ENCODE assay signal across 20 cellular contexts in genomic region chrX:63330681-63331080, GRCh38. TPM values are rescaled to one million over a fixed set of nuclear protein-coding genes. Genes with fewer than 3 reads are reported as not detected.
DNase-seq lines count a peak whose midpoint lies in the region; ATAC-seq and TF ChIP-seq lines count a peak whose summit lies in the region.
"Had no signal": no experiment of that assay in that cellular context is flagged by ENCODE, and none has a peak within 500 bp of the region (broad histone marks: within the 10 kb centered on the region; RNA-seq: fewer than 3 reads in every experiment).

No MANE protein-coding gene starts in this region.

- H3K4me1 Mint-ChIP-seq in activated CD4-positive, alpha-beta T cell treated with anti-CD3 and anti-CD28 coated beads, Interleukin-2, amount 10 ng/mL, durations not matched to agents 7 days and 5 days: no peaks in the 10 kb centered on the region
- H3K4me1 Mint-ChIP-seq in activated T-helper 1 cell treated with anti-CD3 and anti-CD28 coated beads, Interleukin-12 subunit alpha, Interleukin-12 subunit beta, Interleukin-2, Interleukin-4 antibody, amounts not matched to agents 30 ng/mL and 10 ng/mL and 1 ng/mL, durations not matched to agents 14 hours and 24 hours and 36 hours (ENCODE audit: low read depth): no peaks in the 10 kb centered on the region
- H3K4me1 Mint-ChIP-seq: activated naive CD8-positive, alpha-beta T cell treated with anti-CD3 and anti-CD28 coated beads, Interleukin-2, amount 10 ng/mL, durations not matched to agents 7 days and 5 days had no signal

- dilution Hi-C loops in mammary epithelial cell (cut with HindIII; ENCODE audit: low sequenced_read_pairs): no loop called here

- 51% methylated on average over 8 of the region's 8 CpGs for WGBS in mammary epithelial cell (ENCODE audit: low coverage, missing lambda C conversion rate)

- H3K27me3 Mint-ChIP-seq in activated CD4-positive, alpha-beta T cell treated with anti-CD3 and anti-CD28 coated beads, Interleukin-2, amount 10 ng/mL, durations not matched to agents 7 days and 5 days: no peaks in the 10 kb centered on the region
- no peaks in the 10 kb centered on the region for H3K27me3 Mint-ChIP-seq in activated T-helper 1 cell treated with anti-CD3 and anti-CD28 coated beads, Interleukin-12 subunit alpha, Interleukin-12 subunit beta, Interleukin-2, Interleukin-4 antibody, amounts not matched to agents 30 ng/mL and 10 ng/mL and 1 ng/mL, durations not matched to agents 14 hours and 24 hours and 36 hours (ENCODE audit: insufficient read depth)
- H3K27me3 Mint-ChIP-seq: activated naive CD8-positive, alpha-beta T cell treated with anti-CD3 and anti-CD28 coated beads, Interleukin-2, amount 10 ng/mL, durations not matched to agents 7 days and 5 days had no signal

- peak overlapping the region; percentile 40 for H3K27ac ChIP-seq in mammary epithelial cell (ENCODE audit: insufficient read depth, low read depth, low read length)
- no peak overlapping the region for H3K27ac ChIP-seq in lower lobe of right lung
- H3K27ac ChIP-seq: A549, cardiac muscle cell, uterus had no signal

- CTCF ChIA-PET in activated CD4-positive, alpha-beta T cell treated with anti-CD3 and anti-CD28 coated beads, Interleukin-2, amount 10 ng/mL, durations not matched to agents 7 days and 5 days (lab: Charles Lee): no interaction called here
- CTCF ChIA-PET in mammary epithelial cell (lab: Charles Lee; ENCODE audit: low non-redundant PET): no interaction called here

- in situ Hi-C loops in mammary epithelial cell (cut with MboI; ENCODE audit: low sequenced_read_pairs in 2 of 2): no loop called here

- H3K4me1 ChIP-seq in mammary epithelial cell (ENCODE audit: insufficient read depth, low read length) (peaks cover 4% of the 10 kb centered on the region), lower lobe of right lung (no peaks in the 10 kb centered on the region)
- H3K4me1 ChIP-seq: A549, uterus had no signal

- no peak overlapping the region for H3K4me3 Mint-ChIP-seq in activated CD4-positive, alpha-beta T cell treated with anti-CD3 and anti-CD28 coated beads, Interleukin-2, amount 10 ng/mL, durations not matched to agents 7 days and 5 days
- no peak overlapping the region for H3K4me3 Mint-ChIP-seq in activated T-helper 1 cell treated with anti-CD3 and anti-CD28 coated beads, Interleukin-12 subunit alpha, Interleukin-12 subunit beta, Interleukin-2, Interleukin-4 antibody, amounts not matched to agents 30 ng/mL and 10 ng/mL and 1 ng/mL, durations not matched to agents 14 hours and 24 hours and 36 hours
- H3K4me3 Mint-ChIP-seq: activated naive CD8-positive, alpha-beta T cell treated with anti-CD3 and anti-CD28 coated beads, Interleukin-2, amount 10 ng/mL, durations not matched to agents 7 days and 5 days had no signal

- peak overlapping the region; percentile 52 for H2AFZ ChIP-seq in mammary epithelial cell (ENCODE audit: low read depth, low read length)

- H3K36me3 Mint-ChIP-seq in activated CD4-positive, alpha-beta T cell treated with anti-CD3 and anti-CD28 coated beads, Interleukin-2, amount 10 ng/mL, durations not matched to agents 7 days and 5 days (ENCODE audit: low read depth): peaks cover 7% of the 10 kb centered on the region
- no peaks in the 10 kb centered on the region for H3K36me3 Mint-ChIP-seq in activated T-helper 1 cell treated with anti-CD3 and anti-CD28 coated beads, Interleukin-12 subunit alpha, Interleukin-12 subunit beta, Interleukin-2, Interleukin-4 antibody, amounts not matched to agents 30 ng/mL and 10 ng/mL and 1 ng/mL, durations not matched to agents 14 hours and 24 hours and 36 hours (ENCODE audit: low read depth)

- H4K20me1 ChIP-seq in mammary epithelial cell (ENCODE audit: insufficient read depth, low read length): no peaks in the 10 kb centered on the region

- no peaks in the 10 kb centered on the region for H3K36me3 ChIP-seq in mammary epithelial cell (ENCODE audit: insufficient read depth, low read length)
- no peaks in the 10 kb centered on the region for H3K36me3 ChIP-seq in lower lobe of right lung
- H3K36me3 ChIP-seq: cardiac muscle cell, uterus had no signal

- no TSS peak for BruUV-seq in mammary epithelial cell (replicated peaks; lab: Mats Ljungman, UMichigan)

- intact Hi-C loops in mammary epithelial cell (cut with micrococcal nuclease): no loop called here
- intact Hi-C loops in lower lobe of right lung (cut with DNase I): no loop called here
- intact Hi-C loops in activated T-helper 1 cell treated with anti-CD3 and anti-CD28 coated beads, Interleukin-12 subunit alpha, Interleukin-12 subunit beta, Interleukin-2, Interleukin-4 antibody, amounts not matched to agents 30 ng/mL and 10 ng/mL and 1 ng/mL, durations not matched to agents 14 hours and 24 hours and 36 hours (cut with micrococcal nuclease): no loop called here

- ATAC-seq in lower lobe of right lung: no peak
- ATAC-seq: A549 had no signal

- peak overlapping the region; percentile 4 for H3K4me2 ChIP-seq in mammary epithelial cell (ENCODE audit: insufficient read depth, low read depth, low read length)
- H3K4me2 ChIP-seq: A549 had no signal

- H3K27ac Mint-ChIP-seq in activated CD4-positive, alpha-beta T cell treated with anti-CD3 and anti-CD28 coated beads, Interleukin-2, amount 10 ng/mL, durations not matched to agents 7 days and 5 days: no peak overlapping the region
- no peak overlapping the region for H3K27ac Mint-ChIP-seq in activated T-helper 1 cell treated with anti-CD3 and anti-CD28 coated beads, Interleukin-12 subunit alpha, Interleukin-12 subunit beta, Interleukin-2, Interleukin-4 antibody, amounts not matched to agents 30 ng/mL and 10 ng/mL and 1 ng/mL, durations not matched to agents 14 hours and 24 hours and 36 hours
- H3K27ac Mint-ChIP-seq: activated naive CD8-positive, alpha-beta T cell treated with anti-CD3 and anti-CD28 coated beads, Interleukin-2, amount 10 ng/mL, durations not matched to agents 7 days and 5 days had no signal

- TF ChIP-seq CTCF in mammary epithelial cell (conservative IDR thresholded peaks at IDR 0.05 in 1 of 2, IDR thresholded peaks at IDR 0.05 in 1 of 2; ENCODE audit: extremely low read depth in 1 of 2, insufficient read depth in 1 of 2, low read depth in 1 of 2, low read length in 2 of 2): no peak
- no peak for TF ChIP-seq CTCF in lower lobe of right lung (IDR thresholded peaks at IDR 0.05)

- peaks cover 8% of the 10 kb centered on the region for H3K9me3 ChIP-seq in mammary epithelial cell (replicated peaks; ENCODE audit: insufficient read depth, low read length)
- no peaks in the 10 kb centered on the region for H3K9me3 ChIP-seq in lower lobe of right lung
- H3K9me3 ChIP-seq: A549, uterus had no signal

- POLR2A ChIA-PET in activated CD4-positive, alpha-beta T cell treated with anti-CD3 and anti-CD28 coated beads, Interleukin-2, amount 10 ng/mL, durations not matched to agents 7 days and 5 days (lab: Charles Lee): no interaction called here

- H3K27me3 ChIP-seq in mammary epithelial cell (ENCODE audit: insufficient read depth, low read length) (no peaks in the 10 kb centered on the region), lower lobe of right lung (ENCODE audit: low read depth) (no peaks in the 10 kb centered on the region)
- H3K27me3 ChIP-seq: cardiac muscle cell, uterus had no signal

- H3K4me3 ChIP-seq in mammary epithelial cell (replicated peaks in 1 of 3; ENCODE audit: insufficient read depth in 1 of 3, low read depth in 2 of 3, low read length in 3 of 3): no peak overlapping the region
- H3K4me3 ChIP-seq in lower lobe of right lung: no peak overlapping the region
- H3K4me3 ChIP-seq: A549, cardiac muscle cell, uterus had no signal

- no peaks in the 10 kb centered on the region for H3K79me2 ChIP-seq in mammary epithelial cell (ENCODE audit: insufficient read depth, low read length)

- no peaks in the 10 kb centered on the region for H3K9me3 Mint-ChIP-seq in activated CD4-positive, alpha-beta T cell treated with anti-CD3 and anti-CD28 coated beads, Interleukin-2, amount 10 ng/mL, durations not matched to agents 7 days and 5 days
- H3K9me3 Mint-ChIP-seq in activated T-helper 1 cell treated with anti-CD3 and anti-CD28 coated beads, Interleukin-12 subunit alpha, Interleukin-12 subunit beta, Interleukin-2, Interleukin-4 antibody, amounts not matched to agents 30 ng/mL and 10 ng/mL and 1 ng/mL, durations not matched to agents 14 hours and 24 hours and 36 hours: peaks cover 10% of the 10 kb centered on the region

- no peak overlapping the region for H3K9ac ChIP-seq in mammary epithelial cell (ENCODE audit: insufficient read depth, low read length)

- peak; percentile 11 for DNase-seq in activated CD4-positive, alpha-beta T cell treated with anti-CD3 and anti-CD28 coated beads for 48 hours
- DNase-seq in activated CD4-positive, alpha-beta T cell treated with anti-CD3 and anti-CD28 coated beads, Interleukin-2, amount 10 ng/mL, durations not matched to agents 7 days and 5 days: no peak
- DNase-seq in M059J (ENCODE audit: low read depth): peak; percentile 5
- DNase-seq in mammary epithelial cell: peak; percentile 80
- DNase-seq in lower lobe of right lung: peak; percentile 55
- DNase-seq in stimulated activated naive CD4-positive, alpha-beta T cell treated with Interleukin-2 at 50 U/mL for 16 hours (lab: John Stamatoyannopoulos, UW): no peak
- DNase-seq in middle frontal gyrus (ENCODE audit: extremely low spot score, low spot score): no peak
- no peak for DNase-seq in activated T-helper 1 cell treated with anti-CD3 and anti-CD28 coated beads, Interleukin-12 subunit alpha, Interleukin-12 subunit beta, Interleukin-2, Interleukin-4 antibody, amounts not matched to agents 30 ng/mL and 10 ng/mL and 1 ng/mL, durations not matched to agents 14 hours and 24 hours and 36 hours (ENCODE audit: low spot score)
- DNase-seq: activated CD4-positive, CD25-positive, alpha-beta regulatory T cell treated with anti-CD3 and anti-CD28 coated beads, Interleukin-2, amount 50 U/mL, for 72 hours; activated naive CD8-positive, alpha-beta T cell treated with anti-CD3 and anti-CD28 coated beads, Interleukin-2, amount 10 ng/mL, durations not matched to agents 7 days and 5 days; activated T-cell treated with anti-CD3 and anti-CD28 coated beads for 4 hours; C1 segment of cervical spinal cord; DMS53; NCI-H1694 treated with DMSO at 0.1 percent for 48 hours; NCI-H345; NK-92 treated with Interleukin-12 subunit alpha and Interleukin-12 subunit beta, amount 100 ng/mL, for 24 hours; T-helper 9 cell; uterus had no signal

RNA-seq across cellular contexts. Expression of gene SPIN4, which starts 20.5 kb away (rescaled TPM):
- total RNA-seq in activated CD4-positive, alpha-beta T cell treated with anti-CD3 and anti-CD28 coated beads, Interleukin-2, amount 10 ng/mL, durations not matched to agents 7 days and 5 days: 1 to 10 TPM; 8.0 to 8.6 TPM
- total RNA-seq in M059J (2014; rRNA removed; shearing (Covaris generic)): 17.8 and 26.0 TPM in 2 replicates
- total RNA-seq in mammary epithelial cell (10 to 100 TPM in 1 of 2 donors, 1 to 10 TPM in 1; 2.8 to 13.0 TPM), lower lobe of right lung (8.1 TPM)
- polyA plus RNA-seq in mammary epithelial cell: 8.2 TPM
- polyA minus RNA-seq in mammary epithelial cell: 10.2 TPM
- total RNA-seq in activated T-helper 1 cell treated with anti-CD3 and anti-CD28 coated beads, Interleukin-12 subunit alpha, Interleukin-12 subunit beta, Interleukin-2, Interleukin-4 antibody, amounts not matched to agents 30 ng/mL and 10 ng/mL and 1 ng/mL, durations not matched to agents 14 hours and 24 hours and 36 hours: 4.4 and 4.5 TPM in 2 replicates

Comparison
In these comparisons a context has a peak if more than half of its experiments do, and no peak if none do; other contexts are left out.
1. DNase-seq: peak in activated CD4-positive, alpha-beta T cell treated with anti-CD3 and anti-CD28 coated beads for 48 hours (single experiment), M059J (single experiment), mammary epithelial cell (single experiment) and lower lobe of right lung (single experiment); none in activated CD4-positive, alpha-beta T cell treated with anti-CD3 and anti-CD28 coated beads, Interleukin-2, amount 10 ng/mL, durations not matched to agents 7 days and 5 days (single experiment), stimulated activated naive CD4-positive, alpha-beta T cell treated with Interleukin-2 at 50 U/mL for 16 hours (single experiment), middle frontal gyrus (single experiment) and activated T-helper 1 cell treated with anti-CD3 and anti-CD28 coated beads, Interleukin-12 subunit alpha, Interleukin-12 subunit beta, Interleukin-2, Interleukin-4 antibody, amounts not matched to agents 30 ng/mL and 10 ng/mL and 1 ng/mL, durations not matched to agents 14 hours and 24 hours and 36 hours (single experiment).